In genomic region chr17:60600490-60601431, GRCh38 we compare ENCODE assay signal across 1 cellular context.
TF ChIP-seq lines count a peak whose summit lies in the region.

No MANE protein-coding gene starts in this region.

TF ChIP-seq in HCT116, 20 proteins besides CTCF, POLR2A, EP300 and RAD21 (continued from another document):
- TF ChIP-seq CEBPB (IDR thresholded peaks at IDR 0.05; ENCODE audit: low read depth) (no peak), ELF1 (IDR thresholded peaks at IDR 0.05; ENCODE audit: borderline replicate concordance, low read depth) (no peak), EZH2 (IDR thresholded peaks at IDR 0.05) (no peak), SIN3A (IDR thresholded peaks at IDR 0.05; ENCODE audit: low read depth) (peak; percentile 70), YY1 (IDR thresholded peaks at IDR 0.05; ENCODE audit: extremely low read depth, insufficient replicate concordance, low read depth, low read length) (peak; percentile 61), ZFX (IDR thresholded peaks at IDR 0.05) (peak; percentile 60)
